26 cellular contexts compared by ENCODE assay signal in the genomic region with DNA sequence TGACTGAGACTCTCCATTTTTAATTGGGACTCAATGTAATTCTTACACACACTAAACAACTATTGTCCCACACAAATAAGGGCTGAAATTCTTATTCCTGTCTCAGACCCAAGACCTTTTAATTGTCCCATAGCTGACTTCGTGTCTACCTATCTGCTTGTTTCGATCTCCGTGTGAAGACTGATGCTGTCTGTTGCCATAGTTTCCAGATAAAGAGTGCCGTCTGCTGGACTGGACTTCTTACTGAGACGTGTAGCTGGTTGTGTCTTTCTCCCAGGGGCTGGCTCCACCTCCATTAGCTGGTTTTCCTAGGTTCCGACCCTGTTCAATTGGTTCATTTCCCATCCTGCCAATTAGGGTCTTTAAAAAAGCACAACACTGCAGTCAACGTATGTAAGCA.
"Had no signal": no experiment of that assay in that cellular context is flagged by ENCODE, and none has a peak within 500 bp of the region (broad histone marks: within the 10 kb centered on the region; RNA-seq: fewer than 3 reads in every experiment).

No MANE protein-coding gene starts in this region.

- H3K36me3 Mint-ChIP-seq: mesothelial cell of epicardium; naive B cell; natural killer cell treated with Interleukin-12 subunit alpha and Interleukin-12 subunit beta and Interleukin-15 and Interleukin-18, amount 100 ng/mL, for 72 hours; neural progenitor cell; stimulated activated memory B cell treated with anti-CD40 and anti-IgM and Interleukin-4, amounts not matched to agents 10 μg/mL and 1 μg/mL and 100 μg/mL, for 72 hours; type B pancreatic cell had no signal

- H3K27me3 ChIP-seq: neural progenitor cell, sigmoid colon, spleen, testis, tibial artery had no signal

- DNase-seq: dermis blood vessel endothelial cell; effector memory CD4-positive, alpha-beta T cell; erythroblast; esophagus squamous epithelium; foreskin melanocyte; hypothalamus; mesenchymal stem cell; mucosa of descending colon; naive B cell; nucleus accumbens; right cardiac atrium; sigmoid colon; spleen; stimulated activated CD4-positive, alpha-beta T cell treated with anti-CD3 and anti-CD28 coated beads, Interleukin-4, amount 100 ng/mL, for 4 hours; stimulated activated naive CD8-positive, alpha-beta T cell treated with anti-CD3 and anti-CD28 coated beads, Interleukin-15, Interleukin-2, amounts not matched to agents 100 U/mL and 50 U/mL, for 24 hours; substantia nigra; testis; tibial artery had no signal

- H3K9me3 Mint-ChIP-seq: mesothelial cell of epicardium; natural killer cell treated with Interleukin-12 subunit alpha and Interleukin-12 subunit beta and Interleukin-15 and Interleukin-18, amount 100 ng/mL, for 72 hours; neural progenitor cell; stimulated activated memory B cell treated with anti-CD40 and anti-IgM and Interleukin-4, amounts not matched to agents 10 μg/mL and 1 μg/mL and 100 μg/mL, for 72 hours; type B pancreatic cell had no signal

- H3K4me3 ChIP-seq: coronary artery, esophagus squamous epithelium, mucosa of descending colon, neural progenitor cell, prostate gland, sigmoid colon, spleen, testis, tibial artery had no signal

- H3K27ac ChIP-seq: coronary artery, esophagus squamous epithelium, neural progenitor cell, prostate gland, sigmoid colon, spleen, testis, tibial artery had no signal

- H3K4me3 Mint-ChIP-seq: mesothelial cell of epicardium; naive B cell; natural killer cell treated with Interleukin-12 subunit alpha and Interleukin-12 subunit beta and Interleukin-15 and Interleukin-18, amount 100 ng/mL, for 72 hours; neural progenitor cell; stimulated activated memory B cell treated with anti-CD40 and anti-IgM and Interleukin-4, amounts not matched to agents 10 μg/mL and 1 μg/mL and 100 μg/mL, for 72 hours; type B pancreatic cell had no signal

- H3K4me1 ChIP-seq: prostate gland, testis had no signal

- H3K27ac Mint-ChIP-seq: mesothelial cell of epicardium; naive B cell; natural killer cell treated with Interleukin-12 subunit alpha and Interleukin-12 subunit beta and Interleukin-15 and Interleukin-18, amount 100 ng/mL, for 72 hours; neural progenitor cell; stimulated activated memory B cell treated with anti-CD40 and anti-IgM and Interleukin-4, amounts not matched to agents 10 μg/mL and 1 μg/mL and 100 μg/mL, for 72 hours; type B pancreatic cell had no signal

- H3K36me3 ChIP-seq: esophagus squamous epithelium, neural progenitor cell, prostate gland, sigmoid colon, spleen, tibial artery had no signal

- H3K9me3 ChIP-seq: esophagus squamous epithelium, mucosa of descending colon, prostate gland, sigmoid colon, spleen, testis, tibial artery had no signal

- ATAC-seq: left lobe of liver; mucosa of descending colon; natural killer cell treated with Interleukin-12 subunit alpha and Interleukin-12 subunit beta and Interleukin-15 and Interleukin-18, amount 100 ng/mL, for 72 hours; right cardiac atrium; stimulated activated memory B cell treated with anti-CD40 and anti-IgM and Interleukin-4, amounts not matched to agents 10 μg/mL and 1 μg/mL and 100 μg/mL, for 72 hours; stimulated activated naive CD8-positive, alpha-beta T cell treated with anti-CD3 and anti-CD28 coated beads, Interleukin-15, Interleukin-2, amounts not matched to agents 100 U/mL and 50 U/mL, for 24 hours had no signal

- H3K4me1 Mint-ChIP-seq: naive B cell; stimulated activated memory B cell treated with anti-CD40 and anti-IgM and Interleukin-4, amounts not matched to agents 10 μg/mL and 1 μg/mL and 100 μg/mL, for 72 hours had no signal

- H3K27me3 Mint-ChIP-seq: stimulated activated memory B cell treated with anti-CD40 and anti-IgM and Interleukin-4, amounts not matched to agents 10 μg/mL and 1 μg/mL and 100 μg/mL, for 72 hours had no signal
